15 cellular contexts compared by ENCODE assay signal in the genomic region with DNA sequence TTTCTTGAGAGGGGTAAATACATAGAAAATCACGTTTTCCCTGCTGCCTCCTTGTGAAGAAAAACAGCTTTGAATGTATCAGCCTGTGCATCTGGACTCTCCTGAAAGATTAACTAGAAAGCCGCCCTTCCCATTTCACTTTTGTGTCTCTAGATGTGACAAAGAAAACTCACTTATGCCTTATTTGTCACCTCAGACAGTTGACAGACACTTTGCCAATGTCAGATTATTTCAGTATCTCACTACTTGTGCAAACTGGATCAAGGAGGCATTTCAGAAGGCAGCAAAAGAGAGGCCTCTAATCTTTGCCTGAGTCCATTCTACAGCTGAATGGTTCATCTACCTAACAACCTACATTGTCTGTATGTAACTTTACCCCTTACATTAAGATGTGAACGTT.
DNase-seq lines count a peak whose midpoint lies in the region; FAIRE-seq and TF ChIP-seq lines count a peak whose summit lies in the region.
"Had no signal": no experiment of that assay in that cellular context is flagged by ENCODE, and none has a peak within 500 bp of the region (broad histone marks: within the 10 kb centered on the region; RNA-seq: fewer than 3 reads in every experiment).

No MANE protein-coding gene starts in this region.

- no peaks in the 10 kb centered on the region for H3K9me2 ChIP-seq in neural cell (ENCODE audit: insufficient read depth, low read length)

- no peak overlapping the region for H3K4me2 ChIP-seq in neural cell (ENCODE audit: low read length)

- H3K9me3 ChIP-seq in HUES48 (ENCODE audit: control insufficient read depth, insufficient read depth, low read length) (no peaks in the 10 kb centered on the region), WERI-Rb-1 (ENCODE audit: severe bottlenecking) (no peaks in the 10 kb centered on the region), neural cell (ENCODE audit: low read length) (no peaks in the 10 kb centered on the region)

- no peak overlapping the region for H2AFZ ChIP-seq in neural cell (ENCODE audit: low read depth, low read length)
- H2AFZ ChIP-seq: GM23338 had no signal

- H3K79me2 ChIP-seq in neural cell (replicated peaks; ENCODE audit: insufficient read depth, low read length): no peaks in the 10 kb centered on the region

- no peaks in the 10 kb centered on the region for H4K20me1 ChIP-seq in neural cell (ENCODE audit: insufficient read depth)

- FAIRE-seq in D721Med (lab: Jason Lieb, UNC): peak; percentile 89
- FAIRE-seq: A204.1, GM18507 had no signal

- no peak for TF ChIP-seq CTCF in D721Med (IDR thresholded peaks at IDR 0.05; ENCODE audit: insufficient read depth, missing control alignments)
- TF ChIP-seq CTCF in WERI-Rb-1 (IDR thresholded peaks at IDR 0.05; ENCODE audit: low read depth, low read length): no peak
- no peak for TF ChIP-seq CTCF in neural cell (IDR thresholded peaks at IDR 0.05; ENCODE audit: poor library complexity, severe bottlenecking)

- H3K27ac ChIP-seq in HUES48 (ENCODE audit: low read depth, low read length) (peak overlapping the region; percentile 72), WERI-Rb-1 (peak overlapping the region; percentile 83), neural cell (ENCODE audit: low read length) (peak overlapping the region; percentile 39)

- peak; percentile 58 for TF ChIP-seq EP300 in neural cell (conservative IDR thresholded peaks at IDR 0.05; ENCODE audit: poor library complexity, severe bottlenecking)

- DNase-seq in D721Med (ENCODE audit: insufficient read length, low spot score): no peak
- no peak for DNase-seq in WERI-Rb-1
- DNase-seq in superior temporal gyrus (ENCODE audit: extremely low spot score): no peak
- no peak for DNase-seq in activated effector memory CD4-positive, alpha-beta T cell treated with anti-CD3 and anti-CD28 coated beads, Interleukin-2, amount 50 U/mL, for 16 hours
- DNase-seq in GF-D8 (lab: John Stamatoyannopoulos, UW): no peak
- DNase-seq: C1 segment of cervical spinal cord; CD4-positive, alpha-beta T cell; DND-41; GDM1; H9 had no signal

- H3K4me3 ChIP-seq in HUES48 (ENCODE audit: low read depth, low read length) (no peak overlapping the region), WERI-Rb-1 (ENCODE audit: low read depth, low read length) (no peak overlapping the region), neural cell (ENCODE audit: low read length) (no peak overlapping the region)
- H3K4me3 ChIP-seq: GM23338 had no signal

- H3K27me3 ChIP-seq in HUES48 (ENCODE audit: control insufficient read depth, insufficient read depth, low read length) (0 out of 2 replicates have a peak, but pooled peaks cover 3% of the 10 kb centered on the region), WERI-Rb-1 (ENCODE audit: insufficient read depth, low read depth, severe bottlenecking) (no peaks in the 10 kb centered on the region), neural cell (ENCODE audit: insufficient read depth, low read depth, low read length) (no peaks in the 10 kb centered on the region)

- H3K4me1 ChIP-seq in HUES48 (ENCODE audit: control insufficient read depth, insufficient read depth, low read length): peaks cover 53% of the 10 kb centered on the region

- no peak for TF ChIP-seq RAD21 in neural cell (conservative IDR thresholded peaks at IDR 0.05)

- H3K9ac ChIP-seq in HUES48 (ENCODE audit: low read depth, low read length) (no peak overlapping the region), neural cell (ENCODE audit: low read length) (no peak overlapping the region)

- H3K36me3 ChIP-seq in HUES48 (ENCODE audit: control insufficient read depth, insufficient read depth, low read length): no peaks in the 10 kb centered on the region
- no peaks in the 10 kb centered on the region for H3K36me3 ChIP-seq in WERI-Rb-1
- H3K36me3 ChIP-seq in neural cell (ENCODE audit: insufficient read depth, low read length): no peaks in the 10 kb centered on the region

- H3F3A ChIP-seq in neural cell (ENCODE audit: insufficient read depth, low read length, poor library complexity, severe bottlenecking): no peaks in the 10 kb centered on the region

TF ChIP-seq in neural cell, 6 proteins besides CTCF, POLR2A, EP300 and RAD21:
- TF ChIP-seq EZH2 (IDR thresholded peaks at IDR 0.05; ENCODE audit: borderline replicate concordance, insufficient read depth, low read length, poor library complexity, severe bottlenecking): no peak
- TF ChIP-seq, protein P1, sequence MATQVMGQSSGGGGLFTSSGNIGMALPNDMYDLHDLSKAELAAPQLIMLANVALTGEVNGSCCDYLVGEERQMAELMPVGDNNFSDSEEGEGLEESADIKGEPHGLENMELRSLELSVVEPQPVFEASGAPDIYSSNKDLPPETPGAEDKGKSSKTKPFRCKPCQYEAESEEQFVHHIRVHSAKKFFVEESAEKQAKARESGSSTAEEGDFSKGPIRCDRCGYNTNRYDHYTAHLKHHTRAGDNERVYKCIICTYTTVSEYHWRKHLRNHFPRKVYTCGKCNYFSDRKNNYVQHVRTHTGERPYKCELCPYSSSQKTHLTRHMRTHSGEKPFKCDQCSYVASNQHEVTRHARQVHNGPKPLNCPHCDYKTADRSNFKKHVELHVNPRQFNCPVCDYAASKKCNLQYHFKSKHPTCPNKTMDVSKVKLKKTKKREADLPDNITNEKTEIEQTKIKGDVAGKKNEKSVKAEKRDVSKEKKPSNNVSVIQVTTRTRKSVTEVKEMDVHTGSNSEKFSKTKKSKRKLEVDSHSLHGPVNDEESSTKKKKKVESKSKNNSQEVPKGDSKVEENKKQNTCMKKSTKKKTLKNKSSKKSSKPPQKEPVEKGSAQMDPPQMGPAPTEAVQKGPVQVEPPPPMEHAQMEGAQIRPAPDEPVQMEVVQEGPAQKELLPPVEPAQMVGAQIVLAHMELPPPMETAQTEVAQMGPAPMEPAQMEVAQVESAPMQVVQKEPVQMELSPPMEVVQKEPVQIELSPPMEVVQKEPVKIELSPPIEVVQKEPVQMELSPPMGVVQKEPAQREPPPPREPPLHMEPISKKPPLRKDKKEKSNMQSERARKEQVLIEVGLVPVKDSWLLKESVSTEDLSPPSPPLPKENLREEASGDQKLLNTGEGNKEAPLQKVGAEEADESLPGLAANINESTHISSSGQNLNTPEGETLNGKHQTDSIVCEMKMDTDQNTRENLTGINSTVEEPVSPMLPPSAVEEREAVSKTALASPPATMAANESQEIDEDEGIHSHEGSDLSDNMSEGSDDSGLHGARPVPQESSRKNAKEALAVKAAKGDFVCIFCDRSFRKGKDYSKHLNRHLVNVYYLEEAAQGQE (IDR thresholded peaks at IDR 0.05; ENCODE audit: borderline replicate concordance): no peak
- TF ChIP-seq POLR2AphosphoS5 (IDR thresholded peaks at IDR 0.05): no peak
- no peak for TF ChIP-seq TAF1 (IDR thresholded peaks at IDR 0.05; ENCODE audit: low read depth)
- TF ChIP-seq SMC3 (conservative IDR thresholded peaks at IDR 0.05; ENCODE audit: poor library complexity): no peak
- no peak for TF ChIP-seq MXI1 (conservative IDR thresholded peaks at IDR 0.05; ENCODE audit: poor library complexity, severe bottlenecking)
